In genomic region chr5:134541736-134542376, GRCh38 we compare ENCODE assay signal across 10 cellular contexts. TPM values are rescaled to one million over a fixed set of nuclear protein-coding genes. Genes with fewer than 3 reads are reported as not detected.
DNase-seq lines count a peak whose midpoint lies in the region; ATAC-seq and TF ChIP-seq lines count a peak whose summit lies in the region.
"Had no signal": no experiment of that assay in that cellular context is flagged by ENCODE, and none has a peak within 500 bp of the region (broad histone marks: within the 10 kb centered on the region; RNA-seq: fewer than 3 reads in every experiment).

No MANE protein-coding gene starts in this region.

- peak; percentile 11 for ATAC-seq in GM18502 (IDR thresholded peaks at IDR 0.05; ENCODE audit: poor library complexity, unreplicated experiment)
- no peak for ATAC-seq in activated T-helper 17 cell treated with anti-CD3 and anti-CD28 coated beads, Interleukin-2, amount 50 U/mL, for 72 hours (replicated peaks)
- ATAC-seq in left colon: peak; percentile 42
- no peak for ATAC-seq in GM18520 (IDR thresholded peaks at IDR 0.05; ENCODE audit: unreplicated experiment)
- ATAC-seq: naive thymus-derived CD4-positive, alpha-beta T cell had no signal

- H3K4me3 Mint-ChIP-seq in activated T-helper 17 cell treated with anti-CD3 and anti-CD28 coated beads, Interleukin-2, amount 50 U/mL, for 72 hours: no peak overlapping the region
- H3K4me3 Mint-ChIP-seq in HFFc6: no peak overlapping the region

- no peak for TF ChIP-seq CTCF in HFFc6 (IDR thresholded peaks at IDR 0.05)

- no peaks in the 10 kb centered on the region for H3K27me3 Mint-ChIP-seq in activated T-helper 17 cell treated with anti-CD3 and anti-CD28 coated beads, Interleukin-2, amount 50 U/mL, for 72 hours
- no peaks in the 10 kb centered on the region; the same call in none of the 2 replicates for H3K27me3 Mint-ChIP-seq in HFFc6 (ENCODE audit: insufficient read depth)
- H3K27me3 Mint-ChIP-seq: naive thymus-derived CD4-positive, alpha-beta T cell had no signal

- H3K4me1 Mint-ChIP-seq in activated T-helper 17 cell treated with anti-CD3 and anti-CD28 coated beads, Interleukin-2, amount 50 U/mL, for 72 hours: peaks cover 15% of the 10 kb centered on the region
- peaks cover 2% of the 10 kb centered on the region for H3K4me1 Mint-ChIP-seq in HFFc6 (ENCODE audit: low read depth)

- H3K9me3 Mint-ChIP-seq in activated T-helper 17 cell treated with anti-CD3 and anti-CD28 coated beads, Interleukin-2, amount 50 U/mL, for 72 hours: no peaks in the 10 kb centered on the region
- no peaks in the 10 kb centered on the region for H3K9me3 Mint-ChIP-seq in HFFc6
- H3K9me3 Mint-ChIP-seq: naive thymus-derived CD4-positive, alpha-beta T cell had no signal

- intact Hi-C loops in left colon (cut with DNase I, micrococcal nuclease): no loop called here

- peak overlapping the region; percentile 63 for H3K27ac Mint-ChIP-seq in activated T-helper 17 cell treated with anti-CD3 and anti-CD28 coated beads, Interleukin-2, amount 50 U/mL, for 72 hours
- H3K27ac Mint-ChIP-seq in HFFc6: no peak overlapping the region

- DNase-seq in AG08395 (ENCODE audit: low spot score): peak; percentile 32
- peak in 1 of 2 donors; percentile 53 for DNase-seq in left colon
- DNase-seq in SW480 (ENCODE audit: low spot score): no peak
- DNase-seq in H4 (ENCODE audit: low spot score): no peak
- DNase-seq in HFFc6: no peak
- DNase-seq: MG63 had no signal

- H3K36me3 Mint-ChIP-seq in activated T-helper 17 cell treated with anti-CD3 and anti-CD28 coated beads, Interleukin-2, amount 50 U/mL, for 72 hours (ENCODE audit: low read depth): peaks cover 72% of the 10 kb centered on the region
- peaks cover 14% of the 10 kb centered on the region for H3K36me3 Mint-ChIP-seq in HFFc6 (ENCODE audit: low read depth)

RNA-seq across cellular contexts. Expression of gene JADE2, which starts 16.4 kb away (rescaled TPM):
- 10 to 100 TPM; 75.3 to 93.3 TPM for total RNA-seq in activated T-helper 17 cell treated with anti-CD3 and anti-CD28 coated beads, Interleukin-2, amount 50 U/mL, for 72 hours
- 10 to 100 TPM; 27.1 to 38.9 TPM for total RNA-seq in left colon
- 17.9 and 18.1 TPM in 2 replicates for total RNA-seq in H4 (2014; rRNA removed; shearing (Covaris generic))
- 10 to 100 TPM; 32.8 to 41.0 (median 39.6) TPM for total RNA-seq in HFFc6 (2021; fragmentation: NEBNext Ultra II Directional; extraction: Animal tissue kit (Norgen Biotek cat#: 25700))

Comparison
In these comparisons a context has a peak if more than half of its experiments do, and no peak if none do; other contexts are left out.
1. ATAC-seq: peak in GM18502 (single experiment) and left colon (single experiment); none in activated T-helper 17 cell treated with anti-CD3 and anti-CD28 coated beads, Interleukin-2, amount 50 U/mL, for 72 hours (single experiment) and GM18520 (single experiment).